In the genomic region with DNA sequence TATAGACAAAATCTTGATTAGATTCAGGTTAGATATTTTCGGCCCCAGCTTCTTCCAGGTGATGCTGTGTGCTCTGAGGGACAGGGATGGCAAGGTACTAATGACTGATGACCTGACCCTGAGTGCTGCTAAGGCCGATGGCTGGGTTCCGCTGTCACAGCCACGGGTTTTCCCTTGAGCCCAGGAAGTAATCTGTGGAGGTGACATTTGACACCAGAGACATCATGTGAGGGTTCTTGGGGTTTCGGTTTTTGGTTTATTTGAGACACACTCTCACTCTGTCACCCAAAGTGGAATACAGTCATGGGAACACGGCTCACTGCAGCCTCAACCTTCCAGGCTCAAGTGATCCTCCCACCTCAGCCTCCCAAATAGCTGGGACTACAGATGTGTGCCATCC, we compare ENCODE assay signal across 25 cellular contexts. TPM values are rescaled to one million over a fixed set of nuclear protein-coding genes. Genes with fewer than 3 reads are reported as not detected.
DNase-seq lines count a peak whose midpoint lies in the region; ATAC-seq, FAIRE-seq and TF ChIP-seq lines count a peak whose summit lies in the region.
"Had no signal": no experiment of that assay in that cellular context is flagged by ENCODE, and none has a peak within 500 bp of the region (broad histone marks: within the 10 kb centered on the region; RNA-seq: fewer than 3 reads in every experiment).

No MANE protein-coding gene starts in this region.

- H3K79me2 ChIP-seq in HepG2 (ENCODE audit: insufficient read depth, low read length) (no peaks in the 10 kb centered on the region), KMS-11 (ENCODE audit: insufficient read depth, low read depth) (no peaks in the 10 kb centered on the region)

- WGBS in HepG2 (ENCODE audit: low lambda C conversion rate) = 9% methylated on average over 6 of the region's 6 CpGs
- WGBS in right lobe of liver (ENCODE audit: insufficient coverage, low coverage, low lambda C conversion rate, missing lambda C conversion rate) = 30% methylated on average over 6 of the region's 6 CpGs

- TF ChIP-seq CTCF in HepG2 (CRISPR knock-in tag; IDR thresholded peaks at IDR 0.05) = no peak
- TF ChIP-seq CTCF in right lobe of liver (IDR thresholded peaks at IDR 0.05) = no peak
- no peak for TF ChIP-seq CTCF in GM20000 (IDR thresholded peaks at IDR 0.05; ENCODE audit: extremely low read depth, missing control alignments)
- no peak for TF ChIP-seq CTCF in KMS-11 (conservative IDR thresholded peaks at IDR 0.05; ENCODE audit: low read depth, low read length)

- H3K36me3 ChIP-seq in HepG2 (replicated peaks in 1 of 2; ENCODE audit: control insufficient read depth in 1 of 2, insufficient read depth in 2 of 2, low read length in 2 of 2) (no peaks in the 10 kb centered on the region), right lobe of liver (no peaks in the 10 kb centered on the region), KMS-11 (ENCODE audit: insufficient read depth) (no peaks in the 10 kb centered on the region)
- H3K36me3 ChIP-seq: Peyer's patch, tibial nerve had no signal

- TF ChIP-seq EP300 in HepG2 (IDR thresholded peaks at IDR 0.05; ENCODE audit: low read depth in 2 of 2, low read length in 2 of 2) (no peak), HepG2 (CRISPR knock-in tag; IDR thresholded peaks at IDR 0.05; ENCODE audit: borderline replicate concordance) (no peak)

- no peaks in the 10 kb centered on the region for H3K36me3 Mint-ChIP-seq in activated CD4-positive, alpha-beta memory T cell treated with anti-CD3 and anti-CD28 coated beads for 36 hours

- no peaks in the 10 kb centered on the region for H3K4me1 Mint-ChIP-seq in activated CD4-positive, alpha-beta memory T cell treated with anti-CD3 and anti-CD28 coated beads for 36 hours (ENCODE audit: low read depth)
- H3K4me1 Mint-ChIP-seq: central memory CD8-positive, alpha-beta T cell had no signal

- H3K4me3 Mint-ChIP-seq in activated CD4-positive, alpha-beta memory T cell treated with anti-CD3 and anti-CD28 coated beads for 36 hours = no peak overlapping the region
- H3K4me3 Mint-ChIP-seq: central memory CD8-positive, alpha-beta T cell had no signal

- H2AFZ ChIP-seq in HepG2 (ENCODE audit: low read length) (no peak overlapping the region), KMS-11 (ENCODE audit: low read depth) (no peak overlapping the region)

- ATAC-seq in HepG2 = no peak
- ATAC-seq in right lobe of liver = no peak
- no peak for ATAC-seq in GM21447 (IDR thresholded peaks at IDR 0.05; ENCODE audit: unreplicated experiment)
- ATAC-seq: left ventricle myocardium superior; stimulated activated naive CD8-positive, alpha-beta T cell treated with anti-CD3 and anti-CD28 coated beads, Interleukin-15, Interleukin-2, amounts not matched to agents 100 U/mL and 50 U/mL, for 24 hours had no signal

- no peak for TF ChIP-seq RAD21 in HepG2 (CRISPR knock-in tag; IDR thresholded peaks at IDR 0.05)

- H3K27me3 ChIP-seq in HepG2 (ENCODE audit: control insufficient read depth in 1 of 2, insufficient read depth in 2 of 2, low read length in 2 of 2) (peaks cover 22 to 77% of the 10 kb centered on the region in 2 experiments; a peak in 4 of 5 replicates), right lobe of liver (no peaks in the 10 kb centered on the region), KMS-11 (ENCODE audit: insufficient read depth, low read depth) (peaks cover 89% of the 10 kb centered on the region)
- H3K27me3 ChIP-seq: Peyer's patch had no signal

- H3K4me1 ChIP-seq in HepG2 (ENCODE audit: insufficient read depth, low read length) (no peaks in the 10 kb centered on the region), right lobe of liver (no peaks in the 10 kb centered on the region), KMS-11 (ENCODE audit: low read depth, poor library complexity, severe bottlenecking) (peaks cover 16% of the 10 kb centered on the region)
- H3K4me1 ChIP-seq: Peyer's patch, tibial nerve had no signal

- DNase-seq in HepG2 (ENCODE audit: low spot score) (no peak), right lobe of liver (no peak), GM20000 (ENCODE audit: low spot score) (peak; percentile 84)
- no peak for DNase-seq in activated CD4-positive, alpha-beta memory T cell treated with anti-CD3 and anti-CD28 coated beads for 36 hours
- DNase-seq in NK-92 treated with Interleukin-12 subunit alpha and Interleukin-12 subunit beta, amount 100 ng/mL, for 24 hours (lab: John Stamatoyannopoulos, UW) = no peak
- no peak for DNase-seq in stimulated activated naive CD4-positive, alpha-beta T cell (lab: John Stamatoyannopoulos, UW)
- DNase-seq: ACHN; activated CD4-positive, alpha-beta T cell treated with anti-CD3 and anti-CD28 coated beads for 4 hours; activated effector memory CD4-positive, alpha-beta T cell treated with anti-CD3 and anti-CD28 coated beads, Interleukin-2, amount 50 U/mL, for 16 hours; DMS 273 treated with DMSO at 0.1 percent for 48 hours; glutamatergic neuron; KG1; left ventricle myocardium superior; NCI-H1105; nucleus accumbens; Peyer's patch; retina; stimulated activated naive CD8-positive, alpha-beta T cell treated with anti-CD3 and anti-CD28 coated beads, Interleukin-15, Interleukin-2, amounts not matched to agents 100 U/mL and 50 U/mL, for 24 hours had no signal

- in situ Hi-C loops in HepG2 (cut with HindIII; ENCODE audit: extremely low pct_ligation_motif_present, low pct_unique_long_range_greater_than_20kb) = no loop called here

- POLR2A ChIA-PET in HepG2 (lab: Yijun Ruan, JAX) = no interaction called here
- POLR2A ChIA-PET in activated CD4-positive, alpha-beta memory T cell treated with anti-CD3 and anti-CD28 coated beads for 36 hours (lab: Charles Lee) = no interaction called here

- no TSS peak for BruUV-seq in HepG2 (replicated peaks; lab: Mats Ljungman, UMichigan)

- H3K4me3 ChIP-seq in HepG2 (replicated peaks in 1 of 3; ENCODE audit: insufficient read depth in 1 of 3, low read depth in 2 of 3, low read length in 3 of 3) (no peak overlapping the region), right lobe of liver (no peak overlapping the region), KMS-11 (IDR thresholded peaks at IDR 0.05; ENCODE audit: insufficient read depth, low read depth, low read length) (no peak overlapping the region)
- H3K4me3 ChIP-seq: Peyer's patch, tibial nerve had no signal

- no peak for TF ChIP-seq POLR2A in HepG2 (IDR thresholded peaks at IDR 0.05; ENCODE audit: insufficient read depth in 1 of 2, low read depth in 2 of 2, low read length in 2 of 2)
- TF ChIP-seq POLR2A in right lobe of liver (IDR thresholded peaks at IDR 0.05) = no peak

- H3K9ac ChIP-seq in HepG2 (ENCODE audit: insufficient read depth, low read depth, low read length) (no peak overlapping the region), KMS-11 (no peak overlapping the region)

- H4K20me1 ChIP-seq in HepG2 (ENCODE audit: insufficient read depth, low read length) (no peaks in the 10 kb centered on the region), KMS-11 (ENCODE audit: insufficient read depth) (no peaks in the 10 kb centered on the region)

- FAIRE-seq in HepG2 (lab: Jason Lieb, UNC) = no peak
- FAIRE-seq: G401.6, H1 had no signal

- peaks cover 8% of the 10 kb centered on the region for H3K27me3 Mint-ChIP-seq in activated CD4-positive, alpha-beta memory T cell treated with anti-CD3 and anti-CD28 coated beads for 36 hours

- intact Hi-C loops in HepG2 (cut with micrococcal nuclease; ENCODE audit: unreplicated experiment) (no loop called here), right lobe of liver (cut with DNase I) (no loop called here)
- intact Hi-C loops in activated CD4-positive, alpha-beta memory T cell treated with anti-CD3 and anti-CD28 coated beads for 36 hours (cut with micrococcal nuclease) = no loop called here

- CTCF ChIA-PET in HepG2 (lab: Yijun Ruan, JAX; ENCODE audit: low intra/inter-chr PET ratio, low total read pairs) = no interaction called here
- CTCF ChIA-PET in activated CD4-positive, alpha-beta memory T cell treated with anti-CD3 and anti-CD28 coated beads for 36 hours (lab: Charles Lee) = interaction anchor here (1.0 to 2.1 kb wide), 2 partner anchors 12 to 16 kb away, joined by 3 to 14 read pairs; no protein-coding TSS in a partner anchor

- no peak overlapping the region for H3K27ac Mint-ChIP-seq in activated CD4-positive, alpha-beta memory T cell treated with anti-CD3 and anti-CD28 coated beads for 36 hours

- H3K9me3 ChIP-seq in HepG2 (ENCODE audit: low read length) (no peaks in the 10 kb centered on the region), right lobe of liver (no peaks in the 10 kb centered on the region)
- H3K9me3 ChIP-seq: Peyer's patch, tibial nerve had no signal

- H3K9me3 Mint-ChIP-seq in activated CD4-positive, alpha-beta memory T cell treated with anti-CD3 and anti-CD28 coated beads for 36 hours = no peaks in the 10 kb centered on the region
- H3K9me3 Mint-ChIP-seq: central memory CD8-positive, alpha-beta T cell had no signal

- H3K27ac ChIP-seq in HepG2 (ENCODE audit: extremely low read length, insufficient read depth, low read length) (no peak overlapping the region), right lobe of liver (no peak overlapping the region), KMS-11 (no peak overlapping the region)
- H3K27ac ChIP-seq: C4-2B, Peyer's patch, tibial nerve had no signal

- H3K4me2 ChIP-seq in HepG2 (ENCODE audit: low read depth, low read length) (no peak overlapping the region), KMS-11 (peak overlapping the region; percentile 29; the same call in 1 of the 2 replicates)

RNA-seq across cellular contexts. Expression of a gene that starts 9.8 kb away (rescaled TPM):
- total RNA-seq in HepG2 (2016; rRNA removed; fragmentation: Illumina TruSeq; extraction: Trizol) (not detected in 2 replicates), right lobe of liver (not detected)
- not detected in 2 replicates for total RNA-seq in HepG2 (2016; cell fraction: cytosol; rRNA removed; fragmentation: Illumina TruSeq; extraction: Trizol; ENCODE audit: low read depth)
- total RNA-seq in HepG2 (2016; cell fraction: insoluble cytoplasmic fraction; rRNA removed; fragmentation: Illumina TruSeq; extraction: Trizol) = not detected in 2 replicates
- total RNA-seq in HepG2 (2016; cell fraction: membrane; rRNA removed; fragmentation: Illumina TruSeq; extraction: Trizol) = not detected in 2 replicates
- total RNA-seq in HepG2 (2016; cell fraction: nucleus; rRNA removed; fragmentation: Illumina TruSeq; extraction: Trizol) = not detected in 2 replicates
- polyA plus RNA-seq in HepG2 (2011; rRNA removed) = not detected in 2 replicates
- not detected in 2 replicates for polyA plus RNA-seq in HepG2 (2011; cell fraction: cytosol; rRNA removed)
- polyA plus RNA-seq in HepG2 (2011; cell fraction: nucleus; rRNA removed) = not detected in 2 replicates
- polyA plus RNA-seq in HepG2 (2012) = not detected in 2 replicates
- polyA plus RNA-seq in HepG2 (2016; cell fraction: cytosol; fragmentation: Illumina TruSeq; extraction: Trizol; ENCODE audit: low read depth) = not detected in 2 replicates
- polyA plus RNA-seq in HepG2 (2016; cell fraction: insoluble cytoplasmic fraction; fragmentation: Illumina TruSeq; extraction: Trizol; ENCODE audit: low read depth) = not detected in 2 replicates
- not detected in 2 replicates for polyA plus RNA-seq in HepG2 (2016; cell fraction: membrane; fragmentation: Illumina TruSeq; extraction: Trizol; ENCODE audit: low read depth)
- not detected in 2 replicates for polyA plus RNA-seq in HepG2 (2016; cell fraction: nucleus; fragmentation: Illumina TruSeq; extraction: Trizol; ENCODE audit: insufficient read depth, low read depth)
- polyA minus RNA-seq in HepG2 (2011; rRNA and poly(A)+ RNA removed; ENCODE audit: low replicate concordance) = not detected in 2 replicates
- polyA minus RNA-seq in HepG2 (2011; cell fraction: cytosol; rRNA and poly(A)+ RNA removed) = not detected in 2 replicates
- polyA minus RNA-seq in HepG2 (2011; cell fraction: nucleus; rRNA and poly(A)+ RNA removed) = not detected in 2 replicates
- not detected for total RNA-seq in activated CD4-positive, alpha-beta memory T cell treated with anti-CD3 and anti-CD28 coated beads for 36 hours
- total RNA-seq: H1, left ventricle myocardium superior, tibial nerve had no signal

RNA-seq across cellular contexts. Expression of a gene that starts 21.5 kb away (rescaled TPM):
- total RNA-seq in HepG2 (2016; rRNA removed; fragmentation: Illumina TruSeq; extraction: Trizol) (not detected in 2 replicates), right lobe of liver (not detected)
- not detected in 2 replicates for total RNA-seq in HepG2 (2016; cell fraction: cytosol; rRNA removed; fragmentation: Illumina TruSeq; extraction: Trizol; ENCODE audit: low read depth)
- total RNA-seq in HepG2 (2016; cell fraction: insoluble cytoplasmic fraction; rRNA removed; fragmentation: Illumina TruSeq; extraction: Trizol) = not detected in 2 replicates
- total RNA-seq in HepG2 (2016; cell fraction: membrane; rRNA removed; fragmentation: Illumina TruSeq; extraction: Trizol) = not detected in 2 replicates
- not detected in 2 replicates for total RNA-seq in HepG2 (2016; cell fraction: nucleus; rRNA removed; fragmentation: Illumina TruSeq; extraction: Trizol)
- polyA plus RNA-seq in HepG2 (2011; rRNA removed) = not detected in 2 replicates
- polyA plus RNA-seq in HepG2 (2011; cell fraction: cytosol; rRNA removed) = not detected in 2 replicates
- polyA plus RNA-seq in HepG2 (2011; cell fraction: nucleus; rRNA removed) = 0.06 TPM in 1 of 2 replicates, not detected in the other
- polyA plus RNA-seq in HepG2 (2012) = not detected in 2 replicates
- polyA plus RNA-seq in HepG2 (2016; cell fraction: cytosol; fragmentation: Illumina TruSeq; extraction: Trizol; ENCODE audit: low read depth) = not detected in 2 replicates
- not detected in 2 replicates for polyA plus RNA-seq in HepG2 (2016; cell fraction: insoluble cytoplasmic fraction; fragmentation: Illumina TruSeq; extraction: Trizol; ENCODE audit: low read depth)
- polyA plus RNA-seq in HepG2 (2016; cell fraction: membrane; fragmentation: Illumina TruSeq; extraction: Trizol; ENCODE audit: low read depth) = not detected in 2 replicates
- polyA plus RNA-seq in HepG2 (2016; cell fraction: nucleus; fragmentation: Illumina TruSeq; extraction: Trizol; ENCODE audit: insufficient read depth, low read depth) = not detected in 2 replicates
- polyA minus RNA-seq in HepG2 (2011; rRNA and poly(A)+ RNA removed; ENCODE audit: low replicate concordance) = not detected in 2 replicates
- polyA minus RNA-seq in HepG2 (2011; cell fraction: cytosol; rRNA and poly(A)+ RNA removed) = not detected in 2 replicates
- polyA minus RNA-seq in HepG2 (2011; cell fraction: nucleus; rRNA and poly(A)+ RNA removed) = not detected in 2 replicates
- total RNA-seq in activated CD4-positive, alpha-beta memory T cell treated with anti-CD3 and anti-CD28 coated beads for 36 hours = not detected
- total RNA-seq: H1, left ventricle myocardium superior, tibial nerve had no signal

RNA-seq across cellular contexts. Expression of a gene that starts 22.5 kb away (rescaled TPM):
- total RNA-seq in HepG2 (2016; rRNA removed; fragmentation: Illumina TruSeq; extraction: Trizol) = 0.04 TPM in 1 of 2 replicates, not detected in the other
- not detected in 2 replicates for total RNA-seq in HepG2 (2016; cell fraction: cytosol; rRNA removed; fragmentation: Illumina TruSeq; extraction: Trizol; ENCODE audit: low read depth)
- total RNA-seq in HepG2 (2016; cell fraction: insoluble cytoplasmic fraction; rRNA removed; fragmentation: Illumina TruSeq; extraction: Trizol) = not detected in 2 replicates
- total RNA-seq in HepG2 (2016; cell fraction: membrane; rRNA removed; fragmentation: Illumina TruSeq; extraction: Trizol) = not detected in 2 replicates
- total RNA-seq in HepG2 (2016; cell fraction: nucleus; rRNA removed; fragmentation: Illumina TruSeq; extraction: Trizol) = not detected in 2 replicates
- not detected in 2 replicates for polyA plus RNA-seq in HepG2 (2011; rRNA removed)
- 0.01 TPM in 1 of 2 replicates, not detected in the other for polyA plus RNA-seq in HepG2 (2011; cell fraction: cytosol; rRNA removed)
- polyA plus RNA-seq in HepG2 (2011; cell fraction: nucleus; rRNA removed) = 0.03 and 0.08 TPM in 2 replicates
- polyA plus RNA-seq in HepG2 (2012) = not detected in 2 replicates
- not detected in 2 replicates for polyA plus RNA-seq in HepG2 (2016; cell fraction: cytosol; fragmentation: Illumina TruSeq; extraction: Trizol; ENCODE audit: low read depth)
- not detected in 2 replicates for polyA plus RNA-seq in HepG2 (2016; cell fraction: insoluble cytoplasmic fraction; fragmentation: Illumina TruSeq; extraction: Trizol; ENCODE audit: low read depth)
- not detected in 2 replicates for polyA plus RNA-seq in HepG2 (2016; cell fraction: membrane; fragmentation: Illumina TruSeq; extraction: Trizol; ENCODE audit: low read depth)
- not detected in 2 replicates for polyA plus RNA-seq in HepG2 (2016; cell fraction: nucleus; fragmentation: Illumina TruSeq; extraction: Trizol; ENCODE audit: insufficient read depth, low read depth)
- 0.05 TPM in 1 of 2 replicates, not detected in the other for polyA minus RNA-seq in HepG2 (2011; rRNA and poly(A)+ RNA removed; ENCODE audit: low replicate concordance)
- polyA minus RNA-seq in HepG2 (2011; cell fraction: cytosol; rRNA and poly(A)+ RNA removed) = not detected in 2 replicates
- polyA minus RNA-seq in HepG2 (2011; cell fraction: nucleus; rRNA and poly(A)+ RNA removed) = 0.12 and 0.13 TPM in 2 replicates
- not detected for total RNA-seq in right lobe of liver
- total RNA-seq in activated CD4-positive, alpha-beta memory T cell treated with anti-CD3 and anti-CD28 coated beads for 36 hours = not detected
- total RNA-seq: left ventricle myocardium superior had no signal

RNA-seq across cellular contexts. Expression of a gene that starts 27.0 kb away (rescaled TPM):
- total RNA-seq in HepG2 (2016; rRNA removed; fragmentation: Illumina TruSeq; extraction: Trizol) (1.7 and 2.1 TPM in 2 replicates), right lobe of liver (1 to 10 TPM; 3.5 to 6.6 (median 4.5) TPM)
- 0.53 TPM in 1 of 2 replicates, not detected in the other for total RNA-seq in HepG2 (2016; cell fraction: cytosol; rRNA removed; fragmentation: Illumina TruSeq; extraction: Trizol; ENCODE audit: low read depth)
- 1.7 and 2.0 TPM in 2 replicates for total RNA-seq in HepG2 (2016; cell fraction: insoluble cytoplasmic fraction; rRNA removed; fragmentation: Illumina TruSeq; extraction: Trizol)
- total RNA-seq in HepG2 (2016; cell fraction: membrane; rRNA removed; fragmentation: Illumina TruSeq; extraction: Trizol) = 0.48 and 1.1 TPM in 2 replicates
- total RNA-seq in HepG2 (2016; cell fraction: nucleus; rRNA removed; fragmentation: Illumina TruSeq; extraction: Trizol) = 1.4 and 3.5 TPM in 2 replicates
- polyA plus RNA-seq in HepG2 (2011; rRNA removed) = 10.6 and 17.1 TPM in 2 replicates
- polyA plus RNA-seq in HepG2 (2011; cell fraction: cytosol; rRNA removed) = 3.8 and 4.4 TPM in 2 replicates
- 65.2 and 76.6 TPM in 2 replicates for polyA plus RNA-seq in HepG2 (2011; cell fraction: nucleus; rRNA removed)
- polyA plus RNA-seq in HepG2 (2012) = 6.0 and 18.4 TPM in 2 replicates
- 0.52 and 0.83 TPM in 2 replicates for polyA plus RNA-seq in HepG2 (2016; cell fraction: cytosol; fragmentation: Illumina TruSeq; extraction: Trizol; ENCODE audit: low read depth)
- 2.4 and 3.5 TPM in 2 replicates for polyA plus RNA-seq in HepG2 (2016; cell fraction: insoluble cytoplasmic fraction; fragmentation: Illumina TruSeq; extraction: Trizol; ENCODE audit: low read depth)
- 1.6 and 1.8 TPM in 2 replicates for polyA plus RNA-seq in HepG2 (2016; cell fraction: membrane; fragmentation: Illumina TruSeq; extraction: Trizol; ENCODE audit: low read depth)
- 6.5 and 7.2 TPM in 2 replicates for polyA plus RNA-seq in HepG2 (2016; cell fraction: nucleus; fragmentation: Illumina TruSeq; extraction: Trizol; ENCODE audit: insufficient read depth, low read depth)
- polyA minus RNA-seq in HepG2 (2011; rRNA and poly(A)+ RNA removed; ENCODE audit: low replicate concordance) = 0.19 and 15.2 TPM in 2 replicates
- 2.5 and 3.1 TPM in 2 replicates for polyA minus RNA-seq in HepG2 (2011; cell fraction: cytosol; rRNA and poly(A)+ RNA removed)
- polyA minus RNA-seq in HepG2 (2011; cell fraction: nucleus; rRNA and poly(A)+ RNA removed) = 8.4 and 9.3 TPM in 2 replicates
- 1 to 10 TPM; 2.3 to 2.6 TPM for total RNA-seq in activated CD4-positive, alpha-beta memory T cell treated with anti-CD3 and anti-CD28 coated beads for 36 hours

RNA-seq across cellular contexts. Expression of a gene that starts 41.9 kb away (rescaled TPM):
- total RNA-seq in HepG2 (2016; rRNA removed; fragmentation: Illumina TruSeq; extraction: Trizol) (1.9 and 2.1 TPM in 2 replicates), right lobe of liver (1 to 10 TPM in 4 of 6 experiments, under 1 TPM in 2; 0.64 to 2.3 (median 1.4) TPM)
- 0.62 and 0.81 TPM in 2 replicates for total RNA-seq in HepG2 (2016; cell fraction: cytosol; rRNA removed; fragmentation: Illumina TruSeq; extraction: Trizol; ENCODE audit: low read depth)
- 1.8 and 2.1 TPM in 2 replicates for total RNA-seq in HepG2 (2016; cell fraction: insoluble cytoplasmic fraction; rRNA removed; fragmentation: Illumina TruSeq; extraction: Trizol)
- 2.5 and 2.7 TPM in 2 replicates for total RNA-seq in HepG2 (2016; cell fraction: membrane; rRNA removed; fragmentation: Illumina TruSeq; extraction: Trizol)
- total RNA-seq in HepG2 (2016; cell fraction: nucleus; rRNA removed; fragmentation: Illumina TruSeq; extraction: Trizol) = 1.7 TPM in 2 replicates
- 1.9 and 2.1 TPM in 2 replicates for polyA plus RNA-seq in HepG2 (2011; rRNA removed)
- 1.3 and 2.5 TPM in 2 replicates for polyA plus RNA-seq in HepG2 (2011; cell fraction: cytosol; rRNA removed)
- 3.2 and 3.4 TPM in 2 replicates for polyA plus RNA-seq in HepG2 (2011; cell fraction: nucleus; rRNA removed)
- 0.63 and 2.1 TPM in 2 replicates for polyA plus RNA-seq in HepG2 (2012)
- polyA plus RNA-seq in HepG2 (2016; cell fraction: cytosol; fragmentation: Illumina TruSeq; extraction: Trizol; ENCODE audit: low read depth) = 0.72 and 1.0 TPM in 2 replicates
- polyA plus RNA-seq in HepG2 (2016; cell fraction: insoluble cytoplasmic fraction; fragmentation: Illumina TruSeq; extraction: Trizol; ENCODE audit: low read depth) = 2.8 and 3.4 TPM in 2 replicates
- polyA plus RNA-seq in HepG2 (2016; cell fraction: membrane; fragmentation: Illumina TruSeq; extraction: Trizol; ENCODE audit: low read depth) = 2.1 and 2.5 TPM in 2 replicates
- 3.0 and 3.9 TPM in 2 replicates for polyA plus RNA-seq in HepG2 (2016; cell fraction: nucleus; fragmentation: Illumina TruSeq; extraction: Trizol; ENCODE audit: insufficient read depth, low read depth)
- 3.6 and 20.5 TPM in 2 replicates for polyA minus RNA-seq in HepG2 (2011; rRNA and poly(A)+ RNA removed; ENCODE audit: low replicate concordance)
- polyA minus RNA-seq in HepG2 (2011; cell fraction: cytosol; rRNA and poly(A)+ RNA removed) = 1.3 and 2.9 TPM in 2 replicates
- 0.50 and 0.90 TPM in 2 replicates for polyA minus RNA-seq in HepG2 (2011; cell fraction: nucleus; rRNA and poly(A)+ RNA removed)
- total RNA-seq in activated CD4-positive, alpha-beta memory T cell treated with anti-CD3 and anti-CD28 coated beads for 36 hours = 1 to 10 TPM; 1.1 to 1.3 TPM
